In the genomic region with DNA sequence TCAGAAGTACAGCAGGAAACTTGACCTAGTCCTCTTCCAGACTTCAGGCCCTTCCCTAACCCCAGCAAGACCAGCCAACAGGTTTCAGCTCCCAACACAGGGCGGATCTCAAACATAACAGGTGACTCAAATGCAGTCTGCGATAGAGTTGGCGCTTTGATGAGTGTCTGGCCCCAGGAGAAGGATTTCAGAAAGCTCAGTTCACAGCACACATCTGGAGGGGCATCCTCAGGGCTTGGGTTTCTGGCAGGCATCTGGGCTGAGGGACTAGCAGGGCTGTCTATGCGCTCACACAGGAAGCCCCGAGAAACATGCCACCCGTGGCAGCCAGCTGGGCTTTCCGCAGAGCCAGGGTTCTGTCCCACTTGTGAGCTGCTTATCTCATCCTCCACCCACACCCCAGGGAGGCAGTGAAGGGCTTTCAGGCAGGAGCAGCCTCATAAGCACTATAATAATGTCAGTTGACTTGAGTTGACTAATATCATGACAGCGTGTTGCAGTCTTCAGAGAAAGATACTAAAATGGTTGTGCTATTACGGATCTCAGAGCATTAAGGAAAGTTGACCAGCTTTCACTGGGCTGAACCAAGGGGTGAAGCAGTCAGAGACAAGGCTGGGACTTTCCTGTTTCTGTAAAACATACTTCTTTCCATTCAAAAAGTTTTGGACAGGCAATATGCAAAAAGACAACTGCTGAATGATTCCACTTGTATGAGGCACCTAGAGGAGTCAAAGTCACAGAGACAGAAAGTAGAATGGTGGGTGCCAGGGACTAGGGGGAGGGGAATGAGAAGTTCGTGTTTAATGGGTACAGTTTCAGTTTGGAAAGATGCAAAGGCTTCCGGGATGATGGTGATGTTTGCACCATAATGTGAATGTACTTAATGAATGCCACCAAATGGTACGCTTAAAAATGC, we compare ENCODE assay signal across 8 cellular contexts.
DNase-seq lines count a peak whose midpoint lies in the region; ATAC-seq lines count a peak whose summit lies in the region.

No MANE protein-coding gene starts in this region.

- H3K27ac Mint-ChIP-seq in activated CD8-positive, alpha-beta T cell treated with anti-CD3 and anti-CD28 coated beads, Interleukin-2, amount 10 ng/mL, durations not matched to agents 7 days and 5 days = peak overlapping the region; percentile 89

- DNase-seq in SIG-M5 treated with dmso at 0.1 percent for 504 hours (lab: John Stamatoyannopoulos, UW; ENCODE audit: unreplicated experiment) (peak; percentile 38), SIG-M5 (lab: John Stamatoyannopoulos, UW) (no peak), left cardiac atrium (peak; percentile 68), glomerular visceral epithelial cell (ENCODE audit: extremely low spot score) (no peak), epidermal melanocyte (ENCODE audit: insufficient read length, low spot score) (no peak)
- DNase-seq in activated CD8-positive, alpha-beta T cell treated with anti-CD3 and anti-CD28 coated beads, Interleukin-2, amount 10 ng/mL, durations not matched to agents 7 days and 5 days = peak; percentile 67
- peak; percentile 60 to 88 for DNase-seq in stimulated activated CD8-positive, alpha-beta memory T cell treated with anti-CD3 and anti-CD28 coated beads, Interleukin-7, amount 100 ng/mL, for 48 hours (ENCODE audit: extremely low read depth in 1 of 2, low read depth in 1 of 2)

- ATAC-seq in HG03280 (IDR thresholded peaks at IDR 0.05; ENCODE audit: unreplicated experiment) (peak; percentile 64), left cardiac atrium (peak; percentile 72 to 76)
- ATAC-seq in activated CD8-positive, alpha-beta T cell treated with anti-CD3 and anti-CD28 coated beads, Interleukin-2, amount 10 ng/mL, durations not matched to agents 7 days and 5 days = peak; percentile 58

- H3K4me1 Mint-ChIP-seq in activated CD8-positive, alpha-beta T cell treated with anti-CD3 and anti-CD28 coated beads, Interleukin-2, amount 10 ng/mL, durations not matched to agents 7 days and 5 days (ENCODE audit: low read depth) = peaks cover 85% of the 10 kb centered on the region

- POLR2A ChIA-PET in activated CD8-positive, alpha-beta T cell treated with anti-CD3 and anti-CD28 coated beads, Interleukin-2, amount 10 ng/mL, durations not matched to agents 7 days and 5 days (lab: Charles Lee) = interaction anchor here (0.6 to 6.7 kb wide), 14 partner anchors 64 to 457 kb away, joined by 3 to 65 read pairs (median 3); a partner anchor contains a TSS

- intact Hi-C loops in left cardiac atrium (cut with DNase I) = no loop called here

- H3K4me3 Mint-ChIP-seq in activated CD8-positive, alpha-beta T cell treated with anti-CD3 and anti-CD28 coated beads, Interleukin-2, amount 10 ng/mL, durations not matched to agents 7 days and 5 days = peak overlapping the region; percentile 47

- CTCF ChIA-PET in activated CD8-positive, alpha-beta T cell treated with anti-CD3 and anti-CD28 coated beads, Interleukin-2, amount 10 ng/mL, durations not matched to agents 7 days and 5 days (lab: Charles Lee) = interaction anchor here (0.7 to 5.2 kb wide), 12 partner anchors 15 to 344 kb away, joined by 3 to 26 read pairs (median 4); no protein-coding TSS in a partner anchor

- H3K27me3 Mint-ChIP-seq in activated CD8-positive, alpha-beta T cell treated with anti-CD3 and anti-CD28 coated beads, Interleukin-2, amount 10 ng/mL, durations not matched to agents 7 days and 5 days (ENCODE audit: low read depth) = no peaks in the 10 kb centered on the region

- H3K36me3 Mint-ChIP-seq in activated CD8-positive, alpha-beta T cell treated with anti-CD3 and anti-CD28 coated beads, Interleukin-2, amount 10 ng/mL, durations not matched to agents 7 days and 5 days (ENCODE audit: low read depth) = peaks cover 2% of the 10 kb centered on the region

- H3K9me3 Mint-ChIP-seq in activated CD8-positive, alpha-beta T cell treated with anti-CD3 and anti-CD28 coated beads, Interleukin-2, amount 10 ng/mL, durations not matched to agents 7 days and 5 days (ENCODE audit: insufficient read depth) = no peaks in the 10 kb centered on the region

Comparison
In these comparisons a context has a peak if more than half of its experiments do, and no peak if none do; other contexts are left out.
1. DNase-seq: peak in SIG-M5 treated with dmso at 0.1 percent for 504 hours (single experiment), activated CD8-positive, alpha-beta T cell treated with anti-CD3 and anti-CD28 coated beads, Interleukin-2, amount 10 ng/mL, durations not matched to agents 7 days and 5 days (single experiment), left cardiac atrium (single experiment) and stimulated activated CD8-positive, alpha-beta memory T cell treated with anti-CD3 and anti-CD28 coated beads, Interleukin-7, amount 100 ng/mL, for 48 hours (2 of 2); none in SIG-M5 (single experiment), glomerular visceral epithelial cell (single experiment) and epidermal melanocyte (single experiment).
2. Peak in every context shown above with its lines, with median percentiles within 50 percentile points of each other: ATAC-seq.